In the genomic region with DNA sequence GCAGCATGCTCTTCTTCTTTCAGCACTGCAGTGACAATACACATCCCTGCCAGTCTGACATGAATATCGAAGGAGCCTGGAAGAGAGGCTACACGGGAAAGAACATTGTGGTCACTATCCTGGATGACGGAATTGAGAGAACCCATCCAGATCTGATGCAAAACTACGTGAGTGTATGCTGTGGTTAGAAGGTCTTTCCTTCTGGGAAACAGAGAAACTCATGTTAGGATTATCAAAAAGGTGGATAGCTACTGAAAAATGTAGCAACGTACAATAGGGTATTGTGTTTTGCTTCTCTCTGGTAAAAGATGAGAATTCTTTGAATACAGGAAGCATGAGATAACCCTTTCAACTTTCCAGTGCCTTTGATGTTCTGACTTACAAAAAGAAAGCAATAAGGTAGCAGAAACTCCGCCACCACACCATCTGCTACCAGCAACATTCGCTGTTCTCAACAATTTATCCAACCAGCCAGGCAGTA, we compare ENCODE assay signal across 10 cellular contexts.
DNase-seq lines count a peak whose midpoint lies in the region; ATAC-seq and TF ChIP-seq lines count a peak whose summit lies in the region.
"Had no signal": no experiment of that assay in that cellular context is flagged by ENCODE, and none has a peak within 500 bp of the region (broad histone marks: within the 10 kb centered on the region; RNA-seq: fewer than 3 reads in every experiment).

No MANE protein-coding gene starts in this region.

- BruUV-seq in Calu3 (replicated peaks; lab: Mats Ljungman, UMichigan) = no TSS peak

- H3K27me3 ChIP-seq in CD8-positive, alpha-beta memory T cell (ENCODE audit: insufficient read depth, low read length, poor library complexity, severe bottlenecking) = no peaks in the 10 kb centered on the region
- H3K27me3 ChIP-seq in SJCRH30 (no peaks in the 10 kb centered on the region), gastrocnemius medialis (no peaks in the 10 kb centered on the region)

- TF ChIP-seq POLR2A in gastrocnemius medialis (IDR thresholded peaks at IDR 0.05) = no peak

- POLR2A ChIA-PET in CD8-positive, alpha-beta memory T cell (lab: Charles Lee) = no interaction called here

- no peaks in the 10 kb centered on the region for H3K36me3 Mint-ChIP-seq in CD8-positive, alpha-beta memory T cell
- peaks cover 5% of the 10 kb centered on the region for H3K36me3 Mint-ChIP-seq in activated naive CD4-positive, alpha-beta T cell treated with anti-CD3 and anti-CD28 coated beads for 36 hours (ENCODE audit: low read depth)
- peaks cover 16% of the 10 kb centered on the region for H3K36me3 Mint-ChIP-seq in Calu3 (ENCODE audit: insufficient read depth, unreplicated experiment)

- H3K27ac Mint-ChIP-seq in CD8-positive, alpha-beta memory T cell = peak overlapping the region; percentile 43 to 92 (median 78)
- peak overlapping the region; percentile 83 for H3K27ac Mint-ChIP-seq in activated naive CD4-positive, alpha-beta T cell treated with anti-CD3 and anti-CD28 coated beads for 36 hours
- H3K27ac Mint-ChIP-seq in Calu3 (ENCODE audit: unreplicated experiment) = no peak overlapping the region
- H3K27ac Mint-ChIP-seq: natural killer cell had no signal

- no peaks in the 10 kb centered on the region for H3K27me3 Mint-ChIP-seq in CD8-positive, alpha-beta memory T cell
- H3K27me3 Mint-ChIP-seq in activated naive CD4-positive, alpha-beta T cell treated with anti-CD3 and anti-CD28 coated beads for 36 hours (ENCODE audit: low read depth) = no peaks in the 10 kb centered on the region
- no peaks in the 10 kb centered on the region for H3K27me3 Mint-ChIP-seq in Calu3 (ENCODE audit: unreplicated experiment)

- peak overlapping the region; percentile 59 for H3K4me3 ChIP-seq in CD8-positive, alpha-beta memory T cell (ENCODE audit: low read length)
- H3K4me3 ChIP-seq in SJCRH30 = no peak overlapping the region
- H3K4me3 ChIP-seq in mesodermal cell (ENCODE audit: extremely low read depth, insufficient read depth, low read length, poor library complexity, severe bottlenecking) = no peak overlapping the region
- no peak overlapping the region for H3K4me3 ChIP-seq in gastrocnemius medialis

- intact Hi-C loops in activated naive CD4-positive, alpha-beta T cell treated with anti-CD3 and anti-CD28 coated beads for 36 hours (cut with micrococcal nuclease) = loop anchor here (1.0 to 10.0 kb wide), 9 partner anchors 93 to 999 kb away; partner anchors contain the start of genes CARNMT1, NMRK1, OSTF1 and PCSK5
- intact Hi-C loops in Calu3 (cut with micrococcal nuclease; ENCODE audit: unreplicated experiment) = no loop called here
- intact Hi-C loops in gastrocnemius medialis (cut with DNase I; ENCODE audit: low total_unique reads) = no loop called here

- H3K36me3 ChIP-seq in CD8-positive, alpha-beta memory T cell (ENCODE audit: insufficient read depth, low read length) = no peaks in the 10 kb centered on the region
- H3K36me3 ChIP-seq in SJCRH30 = peaks cover 2% of the 10 kb centered on the region; the same call in 1 of the 2 replicates
- peaks cover 10% of the 10 kb centered on the region for H3K36me3 ChIP-seq in mesodermal cell (ENCODE audit: control insufficient read depth, insufficient read depth, low read length)
- no peaks in the 10 kb centered on the region for H3K36me3 ChIP-seq in gastrocnemius medialis

- H3K9me3 ChIP-seq in CD8-positive, alpha-beta memory T cell (ENCODE audit: low read length) = no peaks in the 10 kb centered on the region
- H3K9me3 ChIP-seq in SJCRH30 (replicated peaks) (no peaks in the 10 kb centered on the region), mesodermal cell (ENCODE audit: control insufficient read depth, low read length) (no peaks in the 10 kb centered on the region), gastrocnemius medialis (no peaks in the 10 kb centered on the region)

- peak in 3 of 5 donors; percentile 47 to 77 (median 47) for DNase-seq in CD8-positive, alpha-beta memory T cell
- DNase-seq in SJCRH30 = peak; percentile 4 to 17
- DNase-seq in activated naive CD4-positive, alpha-beta T cell treated with anti-CD3 and anti-CD28 coated beads for 36 hours = peak; percentile 64
- DNase-seq in COR-L47 (lab: John Stamatoyannopoulos, UW) = no peak
- DNase-seq in Calu3 = no peak
- no peak for DNase-seq in gastrocnemius medialis
- DNase-seq: Karpas-422, natural killer cell had no signal

- 79 to 82% methylated on average over 4 to 5 of the region's 7 CpGs for WGBS in mesodermal cell (ENCODE audit: insufficient coverage in 2 of 2), 2 experiments

- TF ChIP-seq CTCF in Calu3 (IDR thresholded peaks at IDR 0.05; ENCODE audit: unreplicated experiment) (no peak), gastrocnemius medialis (IDR thresholded peaks at IDR 0.05 in 4 of 5, conservative IDR thresholded peaks at IDR 0.05 in 1 of 5) (no peak)

- no peak for ATAC-seq in gastrocnemius medialis
- ATAC-seq in HG03095 (IDR thresholded peaks at IDR 0.05; ENCODE audit: unreplicated experiment) = no peak

- peaks cover 93% of the 10 kb centered on the region for H3K4me1 ChIP-seq in CD8-positive, alpha-beta memory T cell (ENCODE audit: insufficient read depth, low read length)
- H3K4me1 ChIP-seq in SJCRH30 (no peaks in the 10 kb centered on the region; the same call in 1 of the 2 replicates), mesodermal cell (ENCODE audit: control insufficient read depth, insufficient read depth, low read length, poor library complexity, severe bottlenecking) (peaks cover 30% of the 10 kb centered on the region), gastrocnemius medialis (no peaks in the 10 kb centered on the region)

- H3K4me1 Mint-ChIP-seq in CD8-positive, alpha-beta memory T cell = peaks cover 42 to 87% (median 85%) of the 10 kb centered on the region in 3 donors
- H3K4me1 Mint-ChIP-seq in activated naive CD4-positive, alpha-beta T cell treated with anti-CD3 and anti-CD28 coated beads for 36 hours (ENCODE audit: low read depth) = peaks cover 92% of the 10 kb centered on the region
- no peaks in the 10 kb centered on the region for H3K4me1 Mint-ChIP-seq in Calu3 (ENCODE audit: low read depth, unreplicated experiment)

- in situ Hi-C loops in gastrocnemius medialis (cut with MboI; ENCODE audit: low sequenced_read_pairs in 4 of 4) = loop anchor here in 1 of 4 donors (25.0 kb wide), 1 partner anchor 111 kb away; no protein-coding TSS in a partner anchor

- H3K9me3 Mint-ChIP-seq in CD8-positive, alpha-beta memory T cell = peaks cover 0 to 2% (median 0%) of the 10 kb centered on the region in 5 donors
- no peaks in the 10 kb centered on the region for H3K9me3 Mint-ChIP-seq in activated naive CD4-positive, alpha-beta T cell treated with anti-CD3 and anti-CD28 coated beads for 36 hours
- H3K9me3 Mint-ChIP-seq in Calu3 (ENCODE audit: low read depth, unreplicated experiment) = no peaks in the 10 kb centered on the region
- H3K9me3 Mint-ChIP-seq: natural killer cell had no signal

- H3K4me3 Mint-ChIP-seq in CD8-positive, alpha-beta memory T cell = peak overlapping the region; percentile 22 to 75 (median 52)
- peak overlapping the region; percentile 68 for H3K4me3 Mint-ChIP-seq in activated naive CD4-positive, alpha-beta T cell treated with anti-CD3 and anti-CD28 coated beads for 36 hours
- H3K4me3 Mint-ChIP-seq in Calu3 (ENCODE audit: low read depth, unreplicated experiment) = no peak overlapping the region
- H3K4me3 Mint-ChIP-seq: natural killer cell had no signal

- CTCF ChIA-PET in CD8-positive, alpha-beta memory T cell (lab: Charles Lee) = no interaction called here
- CTCF ChIA-PET in activated naive CD4-positive, alpha-beta T cell treated with anti-CD3 and anti-CD28 coated beads for 36 hours (lab: Charles Lee) = interaction anchor here (0.6 to 1.9 kb wide), 3 partner anchors 14 to 277 kb away, joined by 6 to 10 read pairs (median 7); no protein-coding TSS in a partner anchor
- CTCF ChIA-PET in Calu3 (lab: Charles Lee) = no interaction called here

- no peak overlapping the region for H3K27ac ChIP-seq in CD8-positive, alpha-beta memory T cell (ENCODE audit: low read depth, low read length)
- H3K27ac ChIP-seq in SJCRH30 = peak overlapping the region; percentile 8; the same call in 1 of the 2 replicates
- peak overlapping the region; percentile 82 for H3K27ac ChIP-seq in mesodermal cell (ENCODE audit: low read depth, low read length, severe bottlenecking)
- H3K27ac ChIP-seq in gastrocnemius medialis = no peak overlapping the region

Comparison
In these comparisons a context has a peak if more than half of its experiments do, and no peak if none do; other contexts are left out.
1. DNase-seq: peak in CD8-positive, alpha-beta memory T cell (3 of 5), SJCRH30 (2 of 2) and activated naive CD4-positive, alpha-beta T cell treated with anti-CD3 and anti-CD28 coated beads for 36 hours (single experiment); none in COR-L47 (single experiment), Calu3 (single experiment) and gastrocnemius medialis (0 of 2).
2. H3K27ac ChIP-seq: peak in SJCRH30 (single experiment) and mesodermal cell (single experiment); none in CD8-positive, alpha-beta memory T cell (single experiment) and gastrocnemius medialis (0 of 4).